Comparison of ENCODE assay signal across 8 cellular contexts in genomic region chr17:68455756-68456528, GRCh38. TPM values are rescaled to one million over a fixed set of nuclear protein-coding genes. Genes with fewer than 3 reads are reported as not detected.
DNase-seq lines count a peak whose midpoint lies in the region; ATAC-seq and TF ChIP-seq lines count a peak whose summit lies in the region.

No MANE protein-coding gene starts in this region.

- TF ChIP-seq CTCF in C4-2B (conservative IDR thresholded peaks at IDR 0.05) (no peak), fibroblast of lung (conservative IDR thresholded peaks at IDR 0.05 in 1 of 2, IDR thresholded peaks at IDR 0.05 in 1 of 2; ENCODE audit: low read depth in 1 of 2, low read length in 2 of 2) (no peak), ovary (IDR thresholded peaks at IDR 0.05) (no peak)

- H3K27ac ChIP-seq in C4-2B = peak overlapping the region; percentile 71
- H3K27ac ChIP-seq in SJCRH30 = peak overlapping the region; percentile 68
- H3K27ac ChIP-seq in fibroblast of lung (ENCODE audit: insufficient read depth, low read length) = peak overlapping the region; percentile 96
- peak overlapping the region; percentile 69 to 70 for H3K27ac ChIP-seq in ovary

- no peak for TF ChIP-seq POLR2A in ovary (IDR thresholded peaks at IDR 0.05)

- no peaks in the 10 kb centered on the region for H4K20me1 ChIP-seq in fibroblast of lung (ENCODE audit: control insufficient read depth, extremely low read depth, insufficient read depth, low read length)

- H3K9me3 ChIP-seq in SJCRH30 (replicated peaks) (no peaks in the 10 kb centered on the region), fibroblast of lung (ENCODE audit: control insufficient read depth, insufficient read depth, low read depth, low read length) (no peaks in the 10 kb centered on the region), ovary (no peaks in the 10 kb centered on the region)

- H3K4me1 ChIP-seq in SJCRH30 (peaks cover 11% of the 10 kb centered on the region; the same call in 1 of the 2 replicates), fibroblast of lung (ENCODE audit: control insufficient read depth, extremely low read depth, insufficient read depth, low read length) (peaks cover 15% of the 10 kb centered on the region), ovary (ENCODE audit: insufficient read depth) (peaks cover 4% of the 10 kb centered on the region)

- peak overlapping the region; percentile 64 for H3K4me2 ChIP-seq in fibroblast of lung (ENCODE audit: extremely low read depth, insufficient read depth, low read length)

- peak overlapping the region; percentile 83 for H3K4me3 ChIP-seq in SJCRH30
- H3K4me3 ChIP-seq in fibroblast of lung (replicated peaks in 1 of 4; ENCODE audit: control extremely low read depth in 1 of 4, insufficient read depth in 1 of 4, low read depth in 3 of 4, low read length in 4 of 4) = peak overlapping the region; percentile 59 to 88 (median 83)
- H3K4me3 ChIP-seq in ovary = peak overlapping the region; percentile 78

- H2AFZ ChIP-seq in fibroblast of lung (ENCODE audit: low read length) = no peak overlapping the region

- intact Hi-C loops in ovary (cut with DNase I) = loop anchor here in 1 of 4 donors (5.0 kb wide), 1 partner anchor 56 kb away; the partner anchor contains the start of gene PRKAR1A

- WGBS in ovary, 3 donors = 17 to 26% (median 21%) methylated on average over 10 of the region's 10 CpGs

- H3K27me3 ChIP-seq in SJCRH30 = no peaks in the 10 kb centered on the region
- H3K27me3 ChIP-seq in fibroblast of lung (ENCODE audit: control insufficient read depth, insufficient read depth, low read length) = no peaks in the 10 kb centered on the region
- H3K27me3 ChIP-seq in ovary = no peaks in the 10 kb centered on the region

- H3K36me3 ChIP-seq in SJCRH30 (no peaks in the 10 kb centered on the region), fibroblast of lung (ENCODE audit: control insufficient read depth, insufficient read depth, low read length) (peaks cover 3% of the 10 kb centered on the region), ovary (no peaks in the 10 kb centered on the region)

- DNase-seq in HK-2 (ENCODE audit: unreplicated experiment) = peak; percentile 37
- DNase-seq in SJCRH30 = peak; percentile 47 to 64
- DNase-seq in fibroblast of lung (ENCODE audit: low read depth in 2 of 2) = peak; percentile 74 to 98
- peak in 1 of 5 donors; percentile 43 for DNase-seq in ovary
- no peak for DNase-seq in left lobe of liver (ENCODE audit: low spot score)

- H3K79me2 ChIP-seq in fibroblast of lung (ENCODE audit: control insufficient read depth, insufficient read depth, low read length) = peaks cover 22% of the 10 kb centered on the region

- TF ChIP-seq EP300 in ovary (IDR thresholded peaks at IDR 0.05) = no peak

- H3K9ac ChIP-seq in fibroblast of lung (ENCODE audit: insufficient read depth, low read length) = peak overlapping the region; percentile 99

- ATAC-seq in GM19328 (IDR thresholded peaks at IDR 0.05; ENCODE audit: unreplicated experiment) (no peak), left lobe of liver (no peak), HG03520 (IDR thresholded peaks at IDR 0.05; ENCODE audit: unreplicated experiment) (no peak)

RNA-seq across cellular contexts. Expression of gene WIPI1, which starts 1.4 kb away (rescaled TPM):
- total RNA-seq in SJCRH30 (2014; rRNA removed; shearing (Covaris generic)) = 19.0 and 25.8 TPM in 2 replicates
- total RNA-seq in fibroblast of lung (159 and 251 TPM in 2 replicates), ovary (10 to 100 TPM; 15.9 to 36.9 (median 21.3) TPM), left lobe of liver (24.9 TPM)
- polyA plus RNA-seq in fibroblast of lung (158 and 167 TPM in 2 replicates), ovary (10 to 100 TPM; 18.9 to 53.3 TPM)
- 99.0 and 100 TPM in 2 replicates for polyA plus RNA-seq in fibroblast of lung (2012)
- 90.3 and 100 TPM in 2 replicates for polyA minus RNA-seq in fibroblast of lung (ENCODE audit: low replicate concordance)

RNA-seq across cellular contexts. Expression of gene PRKAR1A, which starts 56.3 kb away (rescaled TPM):
- 407 and 454 TPM in 2 replicates for total RNA-seq in SJCRH30 (2014; rRNA removed; shearing (Covaris generic))
- total RNA-seq in fibroblast of lung (248 and 290 TPM in 2 replicates), ovary (100 to 1,000 TPM; 221 to 453 (median 375) TPM), left lobe of liver (116 TPM)
- polyA plus RNA-seq in fibroblast of lung (266 and 285 TPM in 2 replicates), ovary (100 to 1,000 TPM; 137 to 501 TPM)
- polyA plus RNA-seq in fibroblast of lung (2012) = 183 and 190 TPM in 2 replicates
- 206 and 288 TPM in 2 replicates for polyA minus RNA-seq in fibroblast of lung (ENCODE audit: low replicate concordance)
